ENCODE assay signal across 10 cellular contexts in genomic region chr21:35046223-35046690, GRCh38. TPM values are rescaled to one million over a fixed set of nuclear protein-coding genes. Genes with fewer than 3 reads are reported as not detected.
DNase-seq lines count a peak whose midpoint lies in the region; ATAC-seq and TF ChIP-seq lines count a peak whose summit lies in the region.
"Had no signal": no experiment of that assay in that cellular context is flagged by ENCODE, and none has a peak within 500 bp of the region (broad histone marks: within the 10 kb centered on the region; RNA-seq: fewer than 3 reads in every experiment).

No MANE protein-coding gene starts in this region.

- no peak for DNase-seq in activated naive CD4-positive, alpha-beta T cell treated with anti-CD3 and anti-CD28 coated beads for 36 hours
- DNase-seq in activated naive CD4-positive, alpha-beta T cell (lab: John Stamatoyannopoulos, UW) = no peak
- no peak for DNase-seq in SJSA1 (ENCODE audit: low read depth in 1 of 2, low spot score in 2 of 2)
- DNase-seq in thoracic aorta (ENCODE audit: low spot score) = no peak
- no peak for DNase-seq in ascending aorta (ENCODE audit: low spot score in 2 of 2)
- no peak for DNase-seq in middle frontal gyrus (ENCODE audit: extremely low spot score, low spot score)
- no peak for DNase-seq in GM23338 (ENCODE audit: low spot score)
- DNase-seq: NCI-H187 had no signal

- H3K9me3 Mint-ChIP-seq in activated naive CD4-positive, alpha-beta T cell treated with anti-CD3 and anti-CD28 coated beads for 36 hours = no peaks in the 10 kb centered on the region
- H3K9me3 Mint-ChIP-seq in GM23338 = peaks cover 3% of the 10 kb centered on the region; the same call in 1 of the 3 replicates

- H3K27ac Mint-ChIP-seq in activated naive CD4-positive, alpha-beta T cell treated with anti-CD3 and anti-CD28 coated beads for 36 hours = peak overlapping the region; percentile 97
- H3K27ac Mint-ChIP-seq in GM23338 = no peak overlapping the region

- TF ChIP-seq CTCF in thoracic aorta (IDR thresholded peaks at IDR 0.05) (no peak), ascending aorta (IDR thresholded peaks at IDR 0.05) (no peak), GM23338 (conservative IDR thresholded peaks at IDR 0.05; ENCODE audit: low read depth in 2 of 2) (no peak)

- H3K27ac ChIP-seq in SJSA1 (peak overlapping the region; percentile 80), esophagus (ENCODE audit: low read depth in 2 of 2, low read length in 1 of 2) (peak overlapping the region; percentile 2 to 23), thoracic aorta (no peak overlapping the region), ascending aorta (peak overlapping the region in 1 of 2 donors; percentile 84), GM23338 (ENCODE audit: low read depth) (no peak overlapping the region)
- H3K27ac ChIP-seq: right atrium auricular region had no signal

- H3K36me3 Mint-ChIP-seq in activated naive CD4-positive, alpha-beta T cell treated with anti-CD3 and anti-CD28 coated beads for 36 hours (ENCODE audit: low read depth) = peaks cover 10% of the 10 kb centered on the region
- H3K36me3 Mint-ChIP-seq in GM23338 (ENCODE audit: low read depth) = no peaks in the 10 kb centered on the region

- WGBS in esophagus, 2 donors = 75 to 76% methylated on average over 8 of the region's 8 CpGs

- no peaks in the 10 kb centered on the region for H3K79me2 ChIP-seq in GM23338 (replicated peaks; ENCODE audit: insufficient read depth)

- H3K4me3 Mint-ChIP-seq in activated naive CD4-positive, alpha-beta T cell treated with anti-CD3 and anti-CD28 coated beads for 36 hours = peak overlapping the region; percentile 86
- no peak overlapping the region for H3K4me3 Mint-ChIP-seq in GM23338

- no peaks in the 10 kb centered on the region; the same call in 1 of the 2 replicates for H3K9me2 ChIP-seq in GM23338 (ENCODE audit: insufficient read depth)

- H3K4me3 ChIP-seq in SJSA1 = peak overlapping the region; percentile 38
- no peak overlapping the region for H3K4me3 ChIP-seq in esophagus (ENCODE audit: low read depth in 1 of 2, low read length in 2 of 2)
- peak overlapping the region; percentile 61 for H3K4me3 ChIP-seq in thoracic aorta
- no peak overlapping the region for H3K4me3 ChIP-seq in ascending aorta
- H3K4me3 ChIP-seq in GM23338 = no peak overlapping the region

- CTCF ChIA-PET in activated naive CD4-positive, alpha-beta T cell treated with anti-CD3 and anti-CD28 coated beads for 36 hours (lab: Charles Lee) = interaction anchor here (0.7 to 7.1 kb wide), 8 partner anchors 43 to 301 kb away, joined by 3 to 39 read pairs (median 4); no protein-coding TSS in a partner anchor

- no peaks in the 10 kb centered on the region for H4K20me1 ChIP-seq in GM23338 (replicated peaks; ENCODE audit: insufficient read depth)

- H3K27me3 Mint-ChIP-seq in activated naive CD4-positive, alpha-beta T cell treated with anti-CD3 and anti-CD28 coated beads for 36 hours (ENCODE audit: low read depth) = no peaks in the 10 kb centered on the region
- H3K27me3 Mint-ChIP-seq in GM23338 (ENCODE audit: insufficient read depth, low read depth, poor library complexity) = peaks cover 6% of the 10 kb centered on the region

- H3F3A ChIP-seq in GM23338 (replicated peaks; ENCODE audit: low read depth) = no peaks in the 10 kb centered on the region

- ATAC-seq in thoracic aorta (ENCODE audit: insufficient number of reproducible peaks, low FRiP score, low read depth) = no peak
- no peak for ATAC-seq in GM23338

- H3K27me3 ChIP-seq in SJSA1 (replicated peaks) (no peaks in the 10 kb centered on the region), esophagus (ENCODE audit: control insufficient read depth in 1 of 2, insufficient read depth in 2 of 2, low read length in 2 of 2) (no peaks in the 10 kb centered on the region), thoracic aorta (replicated peaks; ENCODE audit: insufficient read depth) (no peaks in the 10 kb centered on the region), ascending aorta (no peaks in the 10 kb centered on the region), GM23338 (ENCODE audit: insufficient read depth) (no peaks in the 10 kb centered on the region)
- H3K27me3 ChIP-seq: right atrium auricular region had no signal

- intact Hi-C loops in activated naive CD4-positive, alpha-beta T cell treated with anti-CD3 and anti-CD28 coated beads for 36 hours (cut with micrococcal nuclease) = loop anchor here (5.0 kb wide), 2 partner anchors 339 to 571 kb away; no protein-coding TSS in a partner anchor
- intact Hi-C loops in ascending aorta (cut with DNase I) = loop anchor here (5.0 to 10.0 kb wide), 2 partner anchors 154 to 809 kb away; no protein-coding TSS in a partner anchor

- H3K36me3 ChIP-seq in SJSA1 (peaks cover 19% of the 10 kb centered on the region), esophagus (ENCODE audit: control insufficient read depth in 2 of 2, insufficient read depth in 2 of 2, low read length in 1 of 2) (no peaks in the 10 kb centered on the region), thoracic aorta (no peaks in the 10 kb centered on the region), ascending aorta (no peaks in the 10 kb centered on the region), GM23338 (ENCODE audit: insufficient read depth) (no peaks in the 10 kb centered on the region)
- H3K36me3 ChIP-seq: right atrium auricular region had no signal

- H3K9me3 ChIP-seq in SJSA1 (replicated peaks) (no peaks in the 10 kb centered on the region), esophagus (ENCODE audit: control insufficient read depth in 2 of 2, insufficient read depth in 1 of 2, low read depth in 1 of 2, low read length in 1 of 2) (no peaks in the 10 kb centered on the region), thoracic aorta (no peaks in the 10 kb centered on the region), ascending aorta (no peaks in the 10 kb centered on the region)
- H3K9me3 ChIP-seq: right atrium auricular region had no signal

- peaks cover 81% of the 10 kb centered on the region for H3K4me1 Mint-ChIP-seq in activated naive CD4-positive, alpha-beta T cell treated with anti-CD3 and anti-CD28 coated beads for 36 hours (ENCODE audit: low read depth)
- peaks cover 31% of the 10 kb centered on the region for H3K4me1 Mint-ChIP-seq in GM23338

- peaks cover 34% of the 10 kb centered on the region for H3K4me1 ChIP-seq in SJSA1 (replicated peaks)
- H3K4me1 ChIP-seq in esophagus (ENCODE audit: control insufficient read depth in 2 of 2, insufficient read depth in 2 of 2, low read length in 1 of 2) = peaks cover 0 to 8% of the 10 kb centered on the region in 2 donors
- peaks cover 39 to 50% of the 10 kb centered on the region in 2 donors for H3K4me1 ChIP-seq in thoracic aorta (ENCODE audit: control insufficient read depth in 1 of 2, low read depth in 2 of 2)
- H3K4me1 ChIP-seq in ascending aorta = peaks cover 10 to 26% of the 10 kb centered on the region in 2 donors
- H3K4me1 ChIP-seq in GM23338 (ENCODE audit: insufficient read depth) = peaks cover 3% of the 10 kb centered on the region; the same call in 1 of the 2 replicates

- no peak overlapping the region for H2AFZ ChIP-seq in GM23338

- H3K4me2 ChIP-seq in GM23338 = no peak overlapping the region

TF ChIP-seq in GM23338, 12 proteins besides CTCF, POLR2A, EP300 and RAD21 (continues in another document):
- no peak for TF ChIP-seq JUNB (IDR thresholded peaks at IDR 0.05; ENCODE audit: unreplicated experiment)
- TF ChIP-seq EZH2phosphoT487 (IDR thresholded peaks at IDR 0.05; ENCODE audit: unreplicated experiment) = no peak
- no peak for TF ChIP-seq STAT1 (IDR thresholded peaks at IDR 0.05; ENCODE audit: unreplicated experiment)

RNA-seq across cellular contexts. Expression of gene RUNX1, which starts 2.8 kb away (rescaled TPM):
- total RNA-seq in activated naive CD4-positive, alpha-beta T cell treated with anti-CD3 and anti-CD28 coated beads for 36 hours = 10 to 100 TPM; 36.9 to 41.0 TPM
- total RNA-seq in SJSA1 (2014; rRNA removed; shearing (Covaris generic)) = 11.9 and 18.0 TPM in 2 replicates
- polyA plus RNA-seq in esophagus = 1 to 10 TPM; 4.4 to 6.4 TPM
- 10 to 100 TPM; 47.4 to 64.7 TPM for total RNA-seq in thoracic aorta
- 16.3 TPM for total RNA-seq in ascending aorta
- total RNA-seq in GM23338 (2014; rRNA removed; shearing (Covaris generic)) = 0.23 and 1.1 TPM in 2 replicates
- 0.29 and 0.31 TPM in 2 replicates for polyA plus RNA-seq in GM23338 (2016; fragmentation: Nextera tagmentation; extraction: Ambion mirVana)

Comparison
In these comparisons a context has a peak if more than half of its experiments do, and no peak if none do; other contexts are left out.
1. H3K27ac ChIP-seq: peak in SJSA1 (single experiment) and esophagus (2 of 2); none in thoracic aorta (0 of 2) and GM23338 (single experiment).
2. H3K4me3 ChIP-seq: peak in SJSA1 (single experiment) and thoracic aorta (single experiment); none in esophagus (0 of 2), ascending aorta (0 of 2) and GM23338 (single experiment).